Comparison of ENCODE assay signal across 10 cellular contexts in the genomic region with DNA sequence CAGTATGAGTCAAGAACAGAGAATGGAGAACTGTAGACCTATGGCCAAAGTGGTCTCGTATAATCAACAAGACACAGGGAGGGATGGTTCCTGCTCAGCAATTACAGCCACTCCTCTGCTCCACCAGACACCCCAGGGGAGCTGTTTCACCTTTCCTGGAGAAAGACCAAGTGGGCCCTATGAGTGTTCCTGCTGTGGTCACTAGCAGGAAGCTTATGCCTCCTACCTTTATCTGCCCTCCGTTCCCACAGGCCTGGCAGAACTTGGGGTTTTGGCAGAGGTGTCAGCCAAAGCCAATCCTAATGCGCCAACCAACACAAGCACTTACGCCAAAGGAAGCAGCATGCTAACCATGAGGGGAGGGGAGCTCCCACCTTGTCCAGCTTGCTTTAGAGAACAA. TPM values are rescaled to one million over a fixed set of nuclear protein-coding genes. Genes with fewer than 3 reads are reported as not detected.
DNase-seq lines count a peak whose midpoint lies in the region; ATAC-seq, FAIRE-seq and TF ChIP-seq lines count a peak whose summit lies in the region.
"Had no signal": no experiment of that assay in that cellular context is flagged by ENCODE, and none has a peak within 500 bp of the region (broad histone marks: within the 10 kb centered on the region; RNA-seq: fewer than 3 reads in every experiment).

No MANE protein-coding gene starts in this region.

- peaks cover 42% of the 10 kb centered on the region for H3K4me1 Mint-ChIP-seq in stimulated activated naive CD8-positive, alpha-beta T cell treated with anti-CD3 and anti-CD28 coated beads, Interleukin-15, amount 100 ng/mL, for 72 hours

- H3K36me3 ChIP-seq in bronchial epithelial cell (ENCODE audit: control insufficient read depth, insufficient read depth, low read length) (peaks cover 12% of the 10 kb centered on the region), neuronal stem cell (replicated peaks in 1 of 2; ENCODE audit: control insufficient read depth in 2 of 2, insufficient read depth in 2 of 2, low read length in 2 of 2) (peaks cover 0 to 38% of the 10 kb centered on the region in 2 donors)

- peak; percentile 40 for DNase-seq in HT1080 (ENCODE audit: low read depth)
- no peak for DNase-seq in RWPE1 (ENCODE audit: low spot score)
- DNase-seq in bronchial epithelial cell (ENCODE audit: low read depth), result peak; percentile 20
- DNase-seq in neuronal stem cell (ENCODE audit: low spot score), result no peak
- no peak for DNase-seq in stimulated activated naive CD8-positive, alpha-beta T cell treated with anti-CD3 and anti-CD28 coated beads, Interleukin-15, amount 100 ng/mL, for 72 hours
- DNase-seq in GM12891 (ENCODE audit: insufficient read length, low spot score), result no peak
- no peak for DNase-seq in iPS-NIHi7 (ENCODE audit: extremely low spot score)
- DNase-seq: NCI-H1048; psoas muscle; stimulated activated CD4-positive, alpha-beta T cell treated with anti-CD3 and anti-CD28 coated beads, Interleukin-4, amount 100 ng/mL, for 4 hours had no signal

- no peak for ATAC-seq in stimulated activated naive CD8-positive, alpha-beta T cell treated with anti-CD3 and anti-CD28 coated beads, Interleukin-15, amount 100 ng/mL, for 72 hours

- POLR2A ChIA-PET in RWPE1 (lab: Yijun Ruan, JAX; ENCODE audit: low non-redundant PET), result no interaction called here

- H2BK5ac ChIP-seq in neuronal stem cell (ENCODE audit: low read length), result peak overlapping the region; percentile 67

- H3K27ac ChIP-seq in RWPE1 (peak overlapping the region; percentile 19; the same call in 1 of the 2 replicates), neuronal stem cell (replicated peaks; ENCODE audit: low read length) (no peak overlapping the region)
- H3K27ac ChIP-seq: psoas muscle had no signal

- H3K27me3 ChIP-seq in bronchial epithelial cell (ENCODE audit: control insufficient read depth, insufficient read depth, low read length) (no peaks in the 10 kb centered on the region), neuronal stem cell (ENCODE audit: control insufficient read depth in 3 of 3, insufficient read depth in 3 of 3, low read depth in 1 of 3, low read length in 3 of 3) (no peaks in the 10 kb centered on the region)

- no CpG with 5 or more reads among the region's 4 CpGs for WGBS in neuronal stem cell (ENCODE audit: extremely low coverage in 2 of 2, insufficient read length in 2 of 2, insufficient replicate concordance in 1 of 2), 2 donors

- H3K14ac ChIP-seq in neuronal stem cell (ENCODE audit: low read length), result no peak overlapping the region

- peaks cover 0 to 3% of the 10 kb centered on the region in 2 donors for H3K9me3 ChIP-seq in neuronal stem cell (replicated peaks in 1 of 2; ENCODE audit: control insufficient read depth in 2 of 2, insufficient read depth in 1 of 2, low read depth in 1 of 2, low read length in 2 of 2)
- H3K9me3 ChIP-seq: psoas muscle had no signal

- H3K23ac ChIP-seq in neuronal stem cell (ENCODE audit: low read depth, low read length, poor library complexity), result no peak overlapping the region

- H3K4me3 ChIP-seq in bronchial epithelial cell (ENCODE audit: low read depth, low read length), result no peak overlapping the region
- no peak overlapping the region for H3K4me3 ChIP-seq in neuronal stem cell (ENCODE audit: low read length in 2 of 2)
- H3K4me3 ChIP-seq: psoas muscle had no signal

- no peak overlapping the region for H3K4ac ChIP-seq in neuronal stem cell (ENCODE audit: low read length)

- no peak overlapping the region for H4K8ac ChIP-seq in neuronal stem cell (ENCODE audit: low read depth, low read length)

- H3K9ac ChIP-seq in neuronal stem cell (ENCODE audit: low read depth, low read length, poor library complexity), result no peak overlapping the region

- no peak for TF ChIP-seq POLR2A in GM12891 (IDR thresholded peaks at IDR 0.05; ENCODE audit: low read depth, low read length)

- H2BK120ac ChIP-seq in neuronal stem cell (ENCODE audit: low read depth, low read length), result no peak overlapping the region

- peak overlapping the region; percentile 62 for H3K18ac ChIP-seq in neuronal stem cell (ENCODE audit: low read length)

- H3K27me3 Mint-ChIP-seq in stimulated activated naive CD8-positive, alpha-beta T cell treated with anti-CD3 and anti-CD28 coated beads, Interleukin-15, amount 100 ng/mL, for 72 hours, result no peaks in the 10 kb centered on the region

- CTCF ChIA-PET in RWPE1 (lab: Yijun Ruan, JAX), result interaction anchor here (0.5 to 0.7 kb wide), 3 partner anchors 64 to 501 kb away, joined by 3 read pairs; no protein-coding TSS in a partner anchor

- TF ChIP-seq CTCF in RWPE1 (conservative IDR thresholded peaks at IDR 0.05; ENCODE audit: low read depth), result no peak
- TF ChIP-seq CTCF in bronchial epithelial cell (IDR thresholded peaks at IDR 0.05; ENCODE audit: insufficient read depth, low read length, severe bottlenecking), result no peak

- H2BK15ac ChIP-seq in neuronal stem cell (ENCODE audit: low read length), result peak overlapping the region; percentile 70

- peak overlapping the region; percentile 59 for H2AK5ac ChIP-seq in neuronal stem cell (ENCODE audit: low read depth, low read length)

- H3K4me1 ChIP-seq in neuronal stem cell (ENCODE audit: control insufficient read depth in 2 of 2, insufficient read depth in 1 of 2, low read depth in 1 of 2, low read length in 2 of 2), result peaks cover 8 to 34% of the 10 kb centered on the region in 2 donors

- H3K27ac Mint-ChIP-seq in stimulated activated naive CD8-positive, alpha-beta T cell treated with anti-CD3 and anti-CD28 coated beads, Interleukin-15, amount 100 ng/mL, for 72 hours, result no peak overlapping the region

- H3K9me3 Mint-ChIP-seq in stimulated activated naive CD8-positive, alpha-beta T cell treated with anti-CD3 and anti-CD28 coated beads, Interleukin-15, amount 100 ng/mL, for 72 hours, result no peaks in the 10 kb centered on the region

- no peak overlapping the region for H3K4me2 ChIP-seq in neuronal stem cell (ENCODE audit: insufficient read depth, low read length, poor library complexity, severe bottlenecking)

- no peak overlapping the region for H4K91ac ChIP-seq in neuronal stem cell (ENCODE audit: low read depth, low read length, poor library complexity)

- H2BK12ac ChIP-seq in neuronal stem cell (ENCODE audit: low read length), result no peak overlapping the region

- no peak overlapping the region for H3K4me3 Mint-ChIP-seq in stimulated activated naive CD8-positive, alpha-beta T cell treated with anti-CD3 and anti-CD28 coated beads, Interleukin-15, amount 100 ng/mL, for 72 hours

- no peaks in the 10 kb centered on the region for H3K79me1 ChIP-seq in neuronal stem cell (ENCODE audit: low read depth, low read length)

- FAIRE-seq in bronchial epithelial cell (lab: Jason Lieb, UNC) (no peak), GM12891 (lab: Jason Lieb, UNC) (no peak)

- H2AFZ ChIP-seq in neuronal stem cell (ENCODE audit: low read length), result no peak overlapping the region

TF ChIP-seq in GM12891, 5 proteins besides CTCF, POLR2A, EP300 and RAD21:
- no peak for TF ChIP-seq TAF1 (IDR thresholded peaks at IDR 0.05; ENCODE audit: low read depth, low read length)
- TF ChIP-seq SPI1 (IDR thresholded peaks at IDR 0.05; ENCODE audit: low read depth, low read length), result no peak
- TF ChIP-seq PAX5 (IDR thresholded peaks at IDR 0.05; ENCODE audit: insufficient read depth, low read length, severe bottlenecking), result no peak
- no peak for TF ChIP-seq POLR2AphosphoS5 (IDR thresholded peaks at IDR 0.05; ENCODE audit: low read depth, low read length)
- TF ChIP-seq POU2F2 (IDR thresholded peaks at IDR 0.05; ENCODE audit: low read depth, low read length), result no peak

RNA-seq across cellular contexts. Expression of a gene that starts 31.2 kb away (rescaled TPM):
- total RNA-seq in HT1080 (2014; rRNA removed; shearing (Covaris generic)), result 81.3 and 88.8 TPM in 2 replicates
- 72.6 and 79.4 TPM in 2 replicates for polyA plus RNA-seq in HT1080 (2015; cell fraction: cytosol; rRNA removed)
- 118 and 122 TPM in 2 replicates for polyA plus RNA-seq in HT1080 (2015; cell fraction: nucleus; rRNA removed)
- 76.6 and 112 TPM in 2 replicates for total RNA-seq in bronchial epithelial cell
- 42.0 TPM for polyA plus RNA-seq in neuronal stem cell (2013, experiment 1 of 2)
- polyA plus RNA-seq in neuronal stem cell (2013, experiment 2 of 2), result 39.6 TPM
- polyA plus RNA-seq in GM12891 (2012; ENCODE audit: low read depth, missing spikeins), result 40.8 TPM

Comparison
In these comparisons a context has a peak if more than half of its experiments do, and no peak if none do; other contexts are left out.
1. DNase-seq: peak in HT1080 (single experiment) and bronchial epithelial cell (single experiment); none in RWPE1 (single experiment), neuronal stem cell (single experiment), stimulated activated naive CD8-positive, alpha-beta T cell treated with anti-CD3 and anti-CD28 coated beads, Interleukin-15, amount 100 ng/mL, for 72 hours (0 of 2), GM12891 (single experiment) and iPS-NIHi7 (single experiment).